In the genomic region with DNA sequence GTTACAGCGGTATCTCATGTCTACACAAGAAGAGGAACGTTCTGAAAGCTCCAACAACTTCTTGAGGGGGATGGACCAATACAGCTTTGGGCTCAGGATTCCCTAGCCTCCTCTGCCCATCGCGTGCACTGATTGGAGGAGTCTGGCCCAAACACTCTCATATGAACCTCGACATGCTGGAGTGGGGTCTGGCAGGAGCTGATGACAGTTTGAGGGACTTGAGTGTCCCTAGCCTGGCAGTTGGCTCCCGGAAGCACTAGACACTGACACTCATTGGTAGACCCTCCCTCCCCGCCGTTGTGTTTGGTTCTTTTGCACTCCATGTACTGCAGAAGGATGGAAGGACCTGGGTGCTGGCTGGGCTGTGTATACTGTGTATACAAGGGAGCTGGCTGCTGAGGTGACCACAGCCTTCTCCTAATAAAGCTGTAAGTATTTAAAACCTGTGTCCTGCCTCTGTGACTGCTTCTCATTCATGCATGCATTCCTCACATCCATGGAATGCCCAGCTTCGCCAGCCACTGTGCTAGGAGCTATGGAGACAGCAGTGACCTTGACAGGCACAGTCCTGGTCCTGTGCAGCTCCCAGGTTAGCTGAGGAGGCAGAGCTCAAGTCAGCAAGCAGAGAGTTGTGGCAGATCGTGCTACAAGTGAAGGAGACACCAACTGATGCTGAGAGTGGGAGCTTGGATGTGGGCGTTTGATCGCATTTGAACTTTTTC, we compare ENCODE assay signal across 15 cellular contexts. TPM values are rescaled to one million over a fixed set of nuclear protein-coding genes. Genes with fewer than 3 reads are reported as not detected.
DNase-seq lines count a peak whose midpoint lies in the region; ATAC-seq and TF ChIP-seq lines count a peak whose summit lies in the region.
"Had no signal": no experiment of that assay in that cellular context is flagged by ENCODE, and none has a peak within 500 bp of the region (broad histone marks: within the 10 kb centered on the region; RNA-seq: fewer than 3 reads in every experiment).

No MANE protein-coding gene starts in this region.

- H3K27ac ChIP-seq in osteoblast (ENCODE audit: low read depth, low read length) (no peak overlapping the region), aorta (ENCODE audit: low read depth in 1 of 2, low read length in 2 of 2) (peak overlapping the region in 1 of 2 donors; percentile 34)

- H3K4me3 ChIP-seq in AG10803 (ENCODE audit: low read length) = no peak overlapping the region
- H3K4me3 ChIP-seq in osteoblast (ENCODE audit: insufficient read depth, low read length) = no peak overlapping the region
- no peak overlapping the region for H3K4me3 ChIP-seq in aorta (ENCODE audit: low read length in 2 of 2)
- H3K4me3 ChIP-seq: HAP-1 had no signal

- intact Hi-C loops in left cardiac atrium (cut with DNase I) (no loop called here), aorta (cut with DNase I) (loop anchor here in 1 of 2 donors (5.0 kb wide), 1 partner anchor 41 kb away; no protein-coding TSS in a partner anchor)

- no peak overlapping the region for H3K4me2 ChIP-seq in osteoblast (ENCODE audit: insufficient read depth, low read length)

- H3K79me2 ChIP-seq in osteoblast (ENCODE audit: insufficient read depth, low read length) = no peaks in the 10 kb centered on the region

- H3K36me3 ChIP-seq in osteoblast (ENCODE audit: insufficient read depth, low read length) = no peaks in the 10 kb centered on the region
- H3K36me3 ChIP-seq in aorta (ENCODE audit: control insufficient read depth in 1 of 2, insufficient read depth in 2 of 2, low read length in 1 of 2) = no peaks in the 10 kb centered on the region
- H3K36me3 ChIP-seq: HAP-1 had no signal

- H3K27me3 ChIP-seq in osteoblast (ENCODE audit: insufficient read depth, low read length) = no peaks in the 10 kb centered on the region
- H3K27me3 ChIP-seq in aorta (ENCODE audit: control insufficient read depth in 1 of 2, insufficient read depth in 2 of 2, low read length in 1 of 2) = no peaks in the 10 kb centered on the region

- TF ChIP-seq CTCF in AG10803 (conservative IDR thresholded peaks at IDR 0.05; ENCODE audit: low read length) = no peak
- TF ChIP-seq CTCF in osteoblast (IDR thresholded peaks at IDR 0.05; ENCODE audit: extremely low read depth, low read depth, low read length) = no peak

- peak; percentile 10 to 54 for ATAC-seq in left cardiac atrium
- ATAC-seq in aorta (ENCODE audit: low FRiP score) = no peak

- H2AFZ ChIP-seq in osteoblast (ENCODE audit: low read length) = no peak overlapping the region

- WGBS in aorta, 2 donors = 80 to 84% methylated on average over 12 of the region's 12 CpGs

- H3K9me3 ChIP-seq in osteoblast (ENCODE audit: low read depth, low read length) (no peaks in the 10 kb centered on the region), aorta (ENCODE audit: control insufficient read depth, low read length) (no peaks in the 10 kb centered on the region)
- H3K9me3 ChIP-seq: HAP-1 had no signal

- no peaks in the 10 kb centered on the region for H4K20me1 ChIP-seq in osteoblast (ENCODE audit: insufficient read depth, low read length)

- DNase-seq in AG10803 (ENCODE audit: low read depth) (peak; percentile 67), SW480 (ENCODE audit: low spot score) (peak; percentile 61), left cardiac atrium (peak; percentile 43), osteoblast (ENCODE audit: insufficient read length, low spot score, missing footprints) (peak; percentile 67), NCI-H2196 (lab: John Stamatoyannopoulos, UW; ENCODE audit: unreplicated experiment) (no peak), aorta (no peak)
- no peak for DNase-seq in activated effector memory CD4-positive, alpha-beta T cell treated with Interleukin-2 at 50 U/mL for 16 hours
- DNase-seq in central memory CD4-positive, alpha-beta T cell = no peak
- DNase-seq: activated naive CD4-positive, alpha-beta T cell treated with anti-CD3 and anti-CD28 coated beads, Interleukin-2, amount 10 ng/mL, durations not matched to agents 7 days and 5 days; DMS53; kidney glomerular epithelial cell; NCI-H1092 treated with DMSO at 0.1 percent for 48 hours; NCI-H526; stimulated activated CD8-positive, alpha-beta memory T cell treated with anti-CD3 and anti-CD28 coated beads, Interleukin-4, amount 100 ng/mL, for 48 hours had no signal

- H3K4me1 ChIP-seq in osteoblast (ENCODE audit: insufficient read depth, low read length) (peaks cover 45% of the 10 kb centered on the region), aorta (ENCODE audit: control insufficient read depth in 1 of 2, insufficient read depth in 2 of 2, low read length in 2 of 2) (peaks cover 0 to 7% of the 10 kb centered on the region in 2 donors)
- H3K4me1 ChIP-seq: HAP-1 had no signal

RNA-seq across cellular contexts. Expression of gene ADAMTS15, which starts 27.9 kb away (rescaled TPM):
- total RNA-seq in left cardiac atrium = 10 to 100 TPM; 29.8 to 32.0 TPM
- 2.1 and 4.3 TPM in 2 replicates for total RNA-seq in osteoblast
- total RNA-seq in aorta = 10 to 100 TPM in 1 of 2 donors, 1 to 10 TPM in 1; 8.0 to 16.0 TPM
- polyA plus RNA-seq in aorta = 1 to 10 TPM; 1.9 to 4.6 TPM

RNA-seq across cellular contexts. Expression of gene ADAMTS8, which starts 48.0 kb away (rescaled TPM):
- 10 to 100 TPM in 1 of 2 donors, 1 to 10 TPM in 1; 3.3 to 53.0 TPM for total RNA-seq in left cardiac atrium
- total RNA-seq in osteoblast = under 0.01 TPM in 1 of 2 replicates, not detected in the other
- 10 to 100 TPM in 1 of 2 donors, 1 to 10 TPM in 1; 8.7 to 64.9 TPM for total RNA-seq in aorta
- 1 to 10 TPM; 3.3 to 5.7 TPM for polyA plus RNA-seq in aorta

Comparison
In these comparisons a context has a peak if more than half of its experiments do, and no peak if none do; other contexts are left out.
1. DNase-seq: peak in AG10803 (single experiment), SW480 (single experiment), left cardiac atrium (single experiment) and osteoblast (single experiment); none in NCI-H2196 (single experiment), aorta (0 of 2), activated effector memory CD4-positive, alpha-beta T cell treated with Interleukin-2 at 50 U/mL for 16 hours (single experiment) and central memory CD4-positive, alpha-beta T cell (single experiment).